In the genomic region with DNA sequence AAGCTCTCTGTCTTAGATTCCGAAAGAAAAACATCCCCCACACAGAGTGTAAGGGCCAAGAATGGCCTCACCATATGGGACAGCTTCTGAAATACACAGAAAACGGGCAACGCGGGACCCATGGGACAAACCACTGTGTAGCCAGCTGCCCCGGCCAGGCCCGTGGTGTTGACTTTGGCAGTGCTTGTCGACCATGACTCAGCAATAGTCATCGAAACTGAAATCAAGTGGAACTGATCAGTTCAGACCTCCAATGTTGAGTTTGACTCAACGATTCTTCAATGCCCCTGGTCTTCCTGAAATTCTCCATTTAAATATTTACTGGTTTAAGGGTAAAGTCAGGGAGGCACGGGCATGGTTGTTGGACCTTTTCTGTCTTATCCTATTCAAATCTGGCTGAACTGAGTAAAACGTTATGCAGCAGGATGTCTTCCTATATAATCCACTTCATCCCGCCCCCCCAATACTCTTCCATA, we compare ENCODE assay signal across 8 cellular contexts. TPM values are rescaled to one million over a fixed set of nuclear protein-coding genes. Genes with fewer than 3 reads are reported as not detected.
DNase-seq lines count a peak whose midpoint lies in the region; ATAC-seq and TF ChIP-seq lines count a peak whose summit lies in the region.

No MANE protein-coding gene starts in this region.

- H3K9ac ChIP-seq in liver (ENCODE audit: low read depth in 1 of 2, low read length in 2 of 2): peak overlapping the region in 1 of 2 donors; percentile 21

- intact Hi-C loops in body of pancreas (cut with DNase I): no loop called here

- H3K9me3 ChIP-seq in body of pancreas (no peaks in the 10 kb centered on the region), liver (ENCODE audit: control insufficient read depth in 4 of 4, low read length in 3 of 4) (no peaks in the 10 kb centered on the region)

- DNase-seq in A172 (ENCODE audit: low spot score) (peak; percentile 67), HuH-7 (ENCODE audit: low spot score) (peak; percentile 75), body of pancreas (peak; percentile 95 to 97 (median 97)), cerebellum (ENCODE audit: low spot score) (no peak)
- no peak for DNase-seq in NK-92 treated with Interleukin-12 subunit alpha and Interleukin-12 subunit beta, amount 100 ng/mL, for 24 hours (lab: John Stamatoyannopoulos, UW)

- peak; percentile 41 to 61 for TF ChIP-seq RAD21 in liver (IDR thresholded peaks at IDR 0.05)

- peaks cover 96% of the 10 kb centered on the region for H3K4me1 ChIP-seq in body of pancreas
- H3K4me1 ChIP-seq in liver (ENCODE audit: control insufficient read depth in 4 of 4, insufficient read depth in 4 of 4, low read length in 3 of 4): peaks cover 10 to 35% (median 19%) of the 10 kb centered on the region in 4 donors

- no peak for TF ChIP-seq POLR2A in body of pancreas (IDR thresholded peaks at IDR 0.05)

- WGBS in body of pancreas, 2 donors: 13 to 28% methylated on average over 12 of the region's 12 CpGs
- 32% methylated on average over 12 of the region's 12 CpGs for whole genome bisulfite sequencing in liver

- H3K4me3 ChIP-seq in body of pancreas (no peak overlapping the region), liver (ENCODE audit: low read depth in 1 of 3, low read length in 3 of 3) (no peak overlapping the region)

- TF ChIP-seq CTCF in body of pancreas (IDR thresholded peaks at IDR 0.05) (peak in 1 of 7 experiments; percentile 6), liver (IDR thresholded peaks at IDR 0.05; ENCODE audit: low read depth, low read length, missing input control) (no peak)

- ATAC-seq in body of pancreas: peak; percentile 88
- no peak for ATAC-seq in HG03039 (IDR thresholded peaks at IDR 0.05; ENCODE audit: unreplicated experiment)
- no peak for ATAC-seq in HG03045 (IDR thresholded peaks at IDR 0.05; ENCODE audit: unreplicated experiment)

- H3K27ac ChIP-seq in body of pancreas (peak overlapping the region; percentile 71 to 88 (median 73)), liver (ENCODE audit: low read depth in 1 of 2, low read length in 2 of 2) (peak overlapping the region; percentile 57 to 70)

- H3K27me3 ChIP-seq in body of pancreas: no peaks in the 10 kb centered on the region
- no peaks in the 10 kb centered on the region for H3K27me3 ChIP-seq in liver (ENCODE audit: control insufficient read depth in 4 of 4, insufficient read depth in 4 of 4, low read length in 3 of 4)

- H3K36me3 ChIP-seq in body of pancreas (replicated peaks in 1 of 2; ENCODE audit: insufficient read depth in 1 of 2, low read depth in 2 of 2) (no peaks in the 10 kb centered on the region), liver (ENCODE audit: control insufficient read depth in 4 of 4, insufficient read depth in 3 of 4, low read depth in 1 of 4, low read length in 3 of 4) (no peaks in the 10 kb centered on the region)

TF ChIP-seq in liver, 16 proteins besides CTCF, POLR2A, EP300 and RAD21:
- TF ChIP-seq EGR1 (IDR thresholded peaks at IDR 0.05; ENCODE audit: low read depth in 2 of 2) (no peak), GABPA (IDR thresholded peaks at IDR 0.05 in 1 of 2, conservative IDR thresholded peaks at IDR 0.05 in 1 of 2) (no peak), SP1 (IDR thresholded peaks at IDR 0.05) (peak; percentile 58), HNF4G (IDR thresholded peaks at IDR 0.05) (no peak), TAF1 (conservative IDR thresholded peaks at IDR 0.05) (no peak), JUND (IDR thresholded peaks at IDR 0.05) (peak; percentile 47 to 68), HNF4A (conservative IDR thresholded peaks at IDR 0.05) (peak; percentile 69 to 76), YY1 (IDR thresholded peaks at IDR 0.05) (peak; percentile 73), RXRA (IDR thresholded peaks at IDR 0.05) (peak; percentile 11 to 63), FOXA2 (IDR thresholded peaks at IDR 0.05) (peak; percentile 98), NR2F2 (IDR thresholded peaks at IDR 0.05) (no peak), FOXA1 (IDR thresholded peaks at IDR 0.05) (peak; percentile 99)
- TF ChIP-seq, protein P1, sequence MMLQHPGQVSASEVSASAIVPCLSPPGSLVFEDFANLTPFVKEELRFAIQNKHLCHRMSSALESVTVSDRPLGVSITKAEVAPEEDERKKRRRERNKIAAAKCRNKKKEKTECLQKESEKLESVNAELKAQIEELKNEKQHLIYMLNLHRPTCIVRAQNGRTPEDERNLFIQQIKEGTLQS (IDR thresholded peaks at IDR 0.05): peak; percentile 45
- TF ChIP-seq, protein P2, sequence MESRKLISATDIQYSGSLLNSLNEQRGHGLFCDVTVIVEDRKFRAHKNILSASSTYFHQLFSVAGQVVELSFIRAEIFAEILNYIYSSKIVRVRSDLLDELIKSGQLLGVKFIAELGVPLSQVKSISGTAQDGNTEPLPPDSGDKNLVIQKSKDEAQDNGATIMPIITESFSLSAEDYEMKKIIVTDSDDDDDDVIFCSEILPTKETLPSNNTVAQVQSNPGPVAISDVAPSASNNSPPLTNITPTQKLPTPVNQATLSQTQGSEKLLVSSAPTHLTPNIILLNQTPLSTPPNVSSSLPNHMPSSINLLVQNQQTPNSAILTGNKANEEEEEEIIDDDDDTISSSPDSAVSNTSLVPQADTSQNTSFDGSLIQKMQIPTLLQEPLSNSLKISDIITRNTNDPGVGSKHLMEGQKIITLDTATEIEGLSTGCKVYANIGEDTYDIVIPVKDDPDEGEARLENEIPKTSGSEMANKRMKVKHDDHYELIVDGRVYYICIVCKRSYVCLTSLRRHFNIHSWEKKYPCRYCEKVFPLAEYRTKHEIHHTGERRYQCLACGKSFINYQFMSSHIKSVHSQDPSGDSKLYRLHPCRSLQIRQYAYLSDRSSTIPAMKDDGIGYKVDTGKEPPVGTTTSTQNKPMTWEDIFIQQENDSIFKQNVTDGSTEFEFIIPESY (IDR thresholded peaks at IDR 0.05): no peak
- TF ChIP-seq, protein P3, sequence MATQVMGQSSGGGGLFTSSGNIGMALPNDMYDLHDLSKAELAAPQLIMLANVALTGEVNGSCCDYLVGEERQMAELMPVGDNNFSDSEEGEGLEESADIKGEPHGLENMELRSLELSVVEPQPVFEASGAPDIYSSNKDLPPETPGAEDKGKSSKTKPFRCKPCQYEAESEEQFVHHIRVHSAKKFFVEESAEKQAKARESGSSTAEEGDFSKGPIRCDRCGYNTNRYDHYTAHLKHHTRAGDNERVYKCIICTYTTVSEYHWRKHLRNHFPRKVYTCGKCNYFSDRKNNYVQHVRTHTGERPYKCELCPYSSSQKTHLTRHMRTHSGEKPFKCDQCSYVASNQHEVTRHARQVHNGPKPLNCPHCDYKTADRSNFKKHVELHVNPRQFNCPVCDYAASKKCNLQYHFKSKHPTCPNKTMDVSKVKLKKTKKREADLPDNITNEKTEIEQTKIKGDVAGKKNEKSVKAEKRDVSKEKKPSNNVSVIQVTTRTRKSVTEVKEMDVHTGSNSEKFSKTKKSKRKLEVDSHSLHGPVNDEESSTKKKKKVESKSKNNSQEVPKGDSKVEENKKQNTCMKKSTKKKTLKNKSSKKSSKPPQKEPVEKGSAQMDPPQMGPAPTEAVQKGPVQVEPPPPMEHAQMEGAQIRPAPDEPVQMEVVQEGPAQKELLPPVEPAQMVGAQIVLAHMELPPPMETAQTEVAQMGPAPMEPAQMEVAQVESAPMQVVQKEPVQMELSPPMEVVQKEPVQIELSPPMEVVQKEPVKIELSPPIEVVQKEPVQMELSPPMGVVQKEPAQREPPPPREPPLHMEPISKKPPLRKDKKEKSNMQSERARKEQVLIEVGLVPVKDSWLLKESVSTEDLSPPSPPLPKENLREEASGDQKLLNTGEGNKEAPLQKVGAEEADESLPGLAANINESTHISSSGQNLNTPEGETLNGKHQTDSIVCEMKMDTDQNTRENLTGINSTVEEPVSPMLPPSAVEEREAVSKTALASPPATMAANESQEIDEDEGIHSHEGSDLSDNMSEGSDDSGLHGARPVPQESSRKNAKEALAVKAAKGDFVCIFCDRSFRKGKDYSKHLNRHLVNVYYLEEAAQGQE (IDR thresholded peaks at IDR 0.05): peak; percentile 41
- TF ChIP-seq, protein P4, sequence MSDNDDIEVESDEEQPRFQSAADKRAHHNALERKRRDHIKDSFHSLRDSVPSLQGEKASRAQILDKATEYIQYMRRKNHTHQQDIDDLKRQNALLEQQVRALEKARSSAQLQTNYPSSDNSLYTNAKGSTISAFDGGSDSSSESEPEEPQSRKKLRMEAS (IDR thresholded peaks at IDR 0.05): peak; percentile 79
TF ChIP-seq in liver: peak in this region for 10.

RNA-seq across cellular contexts. Expression of a gene that starts 27.5 kb away (rescaled TPM):
- total RNA-seq in A172 (2014; rRNA removed; shearing (Covaris generic)): 2.4 and 2.5 TPM in 2 replicates
- total RNA-seq in body of pancreas: 10 to 100 TPM; 22.4 to 24.6 TPM
- total RNA-seq in liver: 1 to 10 TPM; 3.5 to 5.9 TPM
- 1 to 10 TPM; 1.5 to 2.5 TPM for polyA plus RNA-seq in liver
- total RNA-seq in cerebellum: 4.7 TPM

Comparison
In these comparisons a context has a peak if more than half of its experiments do, and no peak if none do; other contexts are left out.
1. DNase-seq: peak in A172 (single experiment), HuH-7 (single experiment) and body of pancreas (4 of 4); none in NK-92 treated with Interleukin-12 subunit alpha and Interleukin-12 subunit beta, amount 100 ng/mL, for 24 hours (single experiment) and cerebellum (single experiment).